Comparison of ENCODE assay signal across 17 cellular contexts in the genomic region with DNA sequence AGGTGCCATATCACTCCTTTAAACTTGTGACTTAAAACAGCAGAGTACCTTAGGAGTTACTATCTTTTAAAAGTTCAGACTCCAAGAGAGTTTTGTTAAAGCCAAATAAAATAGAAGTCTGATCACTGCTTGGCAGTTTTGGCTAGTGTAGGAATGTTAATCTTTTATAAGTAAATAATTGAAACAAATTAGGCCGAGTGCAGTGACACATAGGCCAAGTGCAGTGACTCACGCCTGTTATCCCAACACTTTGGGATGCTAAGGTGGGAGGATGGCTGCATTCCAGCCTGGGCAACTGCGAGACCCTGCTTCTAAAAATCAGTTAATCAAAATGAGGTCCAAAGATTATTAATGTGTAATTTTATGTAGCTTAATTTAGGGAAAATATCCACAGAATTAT.
"Had no signal": no experiment of that assay in that cellular context is flagged by ENCODE, and none has a peak within 500 bp of the region (broad histone marks: within the 10 kb centered on the region; RNA-seq: fewer than 3 reads in every experiment).

No MANE protein-coding gene starts in this region.

- H3K9me3 Mint-ChIP-seq: activated T-cell treated with anti-CD3 and anti-CD28 coated beads, Interleukin-2, amount 50 U/mL, for 72 hours; dendritic cell treated with granulocyte-macrophage colony-stimulating factor and Interleukin-4, amounts not matched to agents 40 ng/mL and 50 ng/mL, for 4 days; effector memory CD8-positive, alpha-beta T cell; immature natural killer cell; naive thymus-derived CD8-positive, alpha-beta T cell; stimulated activated memory B cell treated with anti-CD40 and anti-IgM and Interleukin-4, amounts not matched to agents 10 μg/mL and 1 μg/mL and 100 μg/mL, for 72 hours had no signal

- H3K9me3 ChIP-seq: gastroesophageal sphincter, pancreas, right lobe of liver, spleen had no signal

- H3K27ac ChIP-seq: gastroesophageal sphincter, pancreas, right lobe of liver, spleen, WERI-Rb-1 had no signal

- H3K4me1 ChIP-seq: gastroesophageal sphincter, right lobe of liver, spleen had no signal

- H3K4me3 Mint-ChIP-seq: activated T-cell treated with anti-CD3 and anti-CD28 coated beads, Interleukin-2, amount 50 U/mL, for 72 hours; dendritic cell treated with granulocyte-macrophage colony-stimulating factor and Interleukin-4, amounts not matched to agents 40 ng/mL and 50 ng/mL, for 4 days; effector memory CD8-positive, alpha-beta T cell; immature natural killer cell; naive thymus-derived CD8-positive, alpha-beta T cell; stimulated activated memory B cell treated with anti-CD40 and anti-IgM and Interleukin-4, amounts not matched to agents 10 μg/mL and 1 μg/mL and 100 μg/mL, for 72 hours had no signal

- DNase-seq: activated CD4-positive, alpha-beta T cell treated with anti-CD3 and anti-CD28 coated beads for 1 hour; activated effector memory CD4-positive, alpha-beta T cell treated with anti-CD3 and anti-CD28 coated beads, Interleukin-2, amount 50 U/mL, for 16 hours; activated naive CD4-positive, alpha-beta T cell treated with anti-CD3 and anti-CD28 coated beads, Interleukin-2, amount 50 U/mL, for 16 hours; activated T-cell treated with anti-CD3 and anti-CD28 coated beads, Interleukin-2, amount 50 U/mL, for 72 hours; aorta; effector memory CD8-positive, alpha-beta T cell; immature natural killer cell; naive thymus-derived CD8-positive, alpha-beta T cell; pancreas; right lobe of liver; spleen; stimulated activated CD4-positive, alpha-beta T cell treated with anti-CD3 and anti-CD28 coated beads, Interleukin-4, amount 100 ng/mL, for 4 hours; T-helper 2 cell; WERI-Rb-1 had no signal

- H3K27me3 Mint-ChIP-seq: dendritic cell treated with granulocyte-macrophage colony-stimulating factor and Interleukin-4, amounts not matched to agents 40 ng/mL and 50 ng/mL, for 4 days; effector memory CD8-positive, alpha-beta T cell; naive thymus-derived CD8-positive, alpha-beta T cell; stimulated activated memory B cell treated with anti-CD40 and anti-IgM and Interleukin-4, amounts not matched to agents 10 μg/mL and 1 μg/mL and 100 μg/mL, for 72 hours had no signal

- H3K27me3 ChIP-seq: gastroesophageal sphincter, pancreas, right lobe of liver, spleen had no signal

- H3K4me3 ChIP-seq: gastroesophageal sphincter, pancreas, right lobe of liver, spleen had no signal

- ATAC-seq: activated T-cell treated with anti-CD3 and anti-CD28 coated beads, Interleukin-2, amount 50 U/mL, for 72 hours; effector memory CD8-positive, alpha-beta T cell; gastroesophageal sphincter; naive thymus-derived CD8-positive, alpha-beta T cell; stimulated activated memory B cell treated with anti-CD40 and anti-IgM and Interleukin-4, amounts not matched to agents 10 μg/mL and 1 μg/mL and 100 μg/mL, for 72 hours had no signal

- H3K36me3 ChIP-seq: gastroesophageal sphincter, pancreas, right lobe of liver, WERI-Rb-1 had no signal

- H3K27ac Mint-ChIP-seq: activated T-cell treated with anti-CD3 and anti-CD28 coated beads, Interleukin-2, amount 50 U/mL, for 72 hours; dendritic cell treated with granulocyte-macrophage colony-stimulating factor and Interleukin-4, amounts not matched to agents 40 ng/mL and 50 ng/mL, for 4 days; effector memory CD8-positive, alpha-beta T cell; immature natural killer cell; naive thymus-derived CD8-positive, alpha-beta T cell; stimulated activated memory B cell treated with anti-CD40 and anti-IgM and Interleukin-4, amounts not matched to agents 10 μg/mL and 1 μg/mL and 100 μg/mL, for 72 hours had no signal

- H3K36me3 Mint-ChIP-seq: immature natural killer cell had no signal

- H3K4me1 Mint-ChIP-seq: immature natural killer cell; stimulated activated memory B cell treated with anti-CD40 and anti-IgM and Interleukin-4, amounts not matched to agents 10 μg/mL and 1 μg/mL and 100 μg/mL, for 72 hours had no signal
